Comparison of ENCODE assay signal across 18 cellular contexts in genomic region chr12:124448241-124448954, GRCh38.
A peak's percentile ranks its signal among the peaks of the same experiment; 100 is the strongest.
DNase-seq lines count a peak whose midpoint lies in the region; ATAC-seq and TF ChIP-seq lines count a peak whose summit lies in the region.
"Had no signal": no experiment of that assay in that cellular context is flagged by ENCODE, and none has a peak within 500 bp of the region (broad histone marks: within the 10 kb centered on the region; RNA-seq: fewer than 3 reads in every experiment).

No MANE protein-coding gene starts in this region.

- peaks cover 46% of the 10 kb centered on the region for H3K36me3 Mint-ChIP-seq in Caco-2 (ENCODE audit: insufficient read depth, unreplicated experiment)
- no peaks in the 10 kb centered on the region for H3K36me3 Mint-ChIP-seq in glutamatergic neuron (ENCODE audit: unreplicated experiment)
- peaks cover 26% of the 10 kb centered on the region for H3K36me3 Mint-ChIP-seq in osteocyte (ENCODE audit: unreplicated experiment)

- H3K27ac Mint-ChIP-seq in Caco-2 (ENCODE audit: unreplicated experiment) (peak overlapping the region; percentile 46), glutamatergic neuron (ENCODE audit: unreplicated experiment) (peak overlapping the region; percentile 74), osteocyte (ENCODE audit: unreplicated experiment) (peak overlapping the region; percentile 7)

- BruUV-seq in Caco-2 (replicated peaks; lab: Mats Ljungman, UMichigan) = no TSS peak

- no peak for ATAC-seq in HG03378 (IDR thresholded peaks at IDR 0.05; ENCODE audit: unreplicated experiment)
- ATAC-seq: HepG2 had no signal

- no peaks in the 10 kb centered on the region for H3K9me3 Mint-ChIP-seq in Caco-2 (ENCODE audit: unreplicated experiment)
- H3K9me3 Mint-ChIP-seq in glutamatergic neuron (ENCODE audit: unreplicated experiment) = peaks cover 30% of the 10 kb centered on the region
- H3K9me3 Mint-ChIP-seq in osteocyte (ENCODE audit: unreplicated experiment) = no peaks in the 10 kb centered on the region

- no peak overlapping the region for H3K56ac ChIP-seq in mesendoderm (ENCODE audit: low read length)

- H3K36me3 ChIP-seq in BLaER1 treated with 17β-estradiol and CSF1 and Interleukin-3, amounts not matched to agents 10 nM and 100 nM = peaks cover 24 to 80% (median 57%) of the 10 kb centered on the region in 11 experiments
- H3K36me3 ChIP-seq in Caco-2 (ENCODE audit: control insufficient read depth, insufficient read depth, low read length) (no peaks in the 10 kb centered on the region; the same call in 1 of the 2 replicates), mesendoderm (ENCODE audit: control insufficient read depth, insufficient read depth, low read length) (no peaks in the 10 kb centered on the region)

- H3K27me3 ChIP-seq in BLaER1 treated with 17β-estradiol and CSF1 and Interleukin-3, amounts not matched to agents 10 nM and 100 nM = no peaks in the 10 kb centered on the region; a peak in 1 of 22 replicates
- H3K27me3 ChIP-seq in Caco-2 (replicated peaks; ENCODE audit: control insufficient read depth, insufficient read depth, low read length) (no peaks in the 10 kb centered on the region), mesendoderm (ENCODE audit: insufficient read depth, low read length, poor library complexity) (no peaks in the 10 kb centered on the region)

- no peak overlapping the region for H4K8ac ChIP-seq in mesendoderm (ENCODE audit: low read depth, low read length)

- H3K79me1 ChIP-seq in mesendoderm (ENCODE audit: low read length) = peaks cover 4% of the 10 kb centered on the region

- CTCF ChIA-PET in Caco-2 (lab: Charles Lee) = interaction anchor here (0.6 kb wide), 1 partner anchor 228 kb away, joined by 3 read pairs; no protein-coding TSS in a partner anchor

- no peak overlapping the region for H4K5ac ChIP-seq in mesendoderm (ENCODE audit: low read length)

- H3K4me2 ChIP-seq in BLaER1 treated with 17β-estradiol and CSF1 and Interleukin-3, amounts not matched to agents 10 nM and 100 nM = peak overlapping the region in 6 of 11 experiments; percentile 95 to 100 (median 99); a peak in 9 of 22 replicates
- no peak overlapping the region for H3K4me2 ChIP-seq in mesendoderm (ENCODE audit: low read length)
- H3K4me2 ChIP-seq: KMS-11 had no signal

- peaks cover 50 to 88% (median 68%) of the 10 kb centered on the region in 10 experiments for H3K4me1 ChIP-seq in BLaER1 treated with 17β-estradiol and CSF1 and Interleukin-3, amounts not matched to agents 10 nM and 100 nM
- H3K4me1 ChIP-seq in Caco-2 = no peaks in the 10 kb centered on the region
- no peaks in the 10 kb centered on the region for H3K4me1 ChIP-seq in mesendoderm (ENCODE audit: control insufficient read depth, low read depth, low read length)

- no peak overlapping the region for H2BK120ac ChIP-seq in mesendoderm (ENCODE audit: low read depth, low read length)

- H3K9ac ChIP-seq in BLaER1 treated with 17β-estradiol and CSF1 and Interleukin-3, amounts not matched to agents 10 nM and 100 nM = peak overlapping the region in 1 of 11 experiments; percentile 61; a peak in 1 of 22 replicates
- H3K9ac ChIP-seq in mesendoderm (ENCODE audit: low read length) = no peak overlapping the region
- H3K9ac ChIP-seq: KMS-11 had no signal

- no peak overlapping the region for H2AK5ac ChIP-seq in mesendoderm (ENCODE audit: low read length)

- no peak overlapping the region for H3K4ac ChIP-seq in mesendoderm (ENCODE audit: low read depth, low read length)

- H2BK15ac ChIP-seq in mesendoderm (replicated peaks; ENCODE audit: low read depth) = no peak overlapping the region

- H4K20me1 ChIP-seq in BLaER1 treated with 17β-estradiol and CSF1 and Interleukin-3, amounts not matched to agents 10 nM and 100 nM = peaks cover 66 to 100% (median 88%) of the 10 kb centered on the region in 11 experiments

- no peaks in the 10 kb centered on the region for H3K9me3 ChIP-seq in BLaER1 treated with 17β-estradiol and CSF1 and Interleukin-3, amounts not matched to agents 10 nM and 100 nM (replicated peaks in 1 of 11)
- H3K9me3 ChIP-seq in Caco-2 = no peaks in the 10 kb centered on the region

- no CpG with 5 or more reads among the region's 23 CpGs for WGBS in mesendoderm (ENCODE audit: extremely low coverage, insufficient coverage, low lambda C conversion rate)

- no peak overlapping the region for H3K4me3 ChIP-seq in BLaER1 treated with 17β-estradiol and CSF1 and Interleukin-3, amounts not matched to agents 10 nM and 100 nM
- H3K4me3 ChIP-seq in Caco-2 (ENCODE audit: low read depth, low read length) (no peak overlapping the region), mesendoderm (ENCODE audit: low read length) (no peak overlapping the region)

- H3K4me3 Mint-ChIP-seq in Caco-2 (ENCODE audit: unreplicated experiment) (no peak overlapping the region), glutamatergic neuron (ENCODE audit: unreplicated experiment) (no peak overlapping the region), osteocyte (ENCODE audit: unreplicated experiment) (no peak overlapping the region)
- H3K4me3 Mint-ChIP-seq: CD4-positive, alpha-beta memory T cell had no signal

- no peaks in the 10 kb centered on the region for H3K27me3 Mint-ChIP-seq in Caco-2 (ENCODE audit: insufficient read depth, unreplicated experiment)
- H3K27me3 Mint-ChIP-seq in glutamatergic neuron (ENCODE audit: unreplicated experiment) = peaks cover 21% of the 10 kb centered on the region
- no peaks in the 10 kb centered on the region for H3K27me3 Mint-ChIP-seq in osteocyte (ENCODE audit: unreplicated experiment)
- H3K27me3 Mint-ChIP-seq: CD4-positive, alpha-beta memory T cell had no signal

- DNase-seq in Caco-2 = no peak
- no peak for DNase-seq in glutamatergic neuron
- no peak for DNase-seq in osteocyte (ENCODE audit: extremely low spot score, unreplicated experiment)
- no peak for DNase-seq in islet precursor cell
- DNase-seq in mesendoderm = no peak
- no peak for DNase-seq in NCI-H2227 (lab: John Stamatoyannopoulos, UW; ENCODE audit: unreplicated experiment)
- DNase-seq: CD4-positive, alpha-beta memory T cell; DMS79 treated with DMSO at 0.1 percent for 48 hours; NCI-H1436; NCI-H2029; NCI-H2171; NCI-H446 treated with DMSO at 0.1 percent for 48 hours; OCI-M1; RPMI8226 had no signal

- no peak for TF ChIP-seq CTCF in Caco-2 (IDR thresholded peaks at IDR 0.05; ENCODE audit: insufficient read depth in 1 of 2, low read depth in 1 of 2, low read length in 1 of 2, severe bottlenecking in 1 of 2, unreplicated experiment in 1 of 2)
- TF ChIP-seq CTCF in glutamatergic neuron (IDR thresholded peaks at IDR 0.05; ENCODE audit: partially characterized antibody, unreplicated experiment) = no peak
- no peak for TF ChIP-seq CTCF in osteocyte (IDR thresholded peaks at IDR 0.05)

- no peak overlapping the region for H3K23ac ChIP-seq in mesendoderm (ENCODE audit: low read length)

- H3K18ac ChIP-seq in mesendoderm (ENCODE audit: low read length) = no peak overlapping the region

- no peak overlapping the region for H2BK5ac ChIP-seq in mesendoderm (ENCODE audit: low read length)

- intact Hi-C loops in Caco-2 (cut with micrococcal nuclease; ENCODE audit: unreplicated experiment) = no loop called here

- H3K4me1 Mint-ChIP-seq in Caco-2 (ENCODE audit: low read depth, unreplicated experiment) (no peaks in the 10 kb centered on the region), glutamatergic neuron (ENCODE audit: low read depth, unreplicated experiment) (peaks cover 45% of the 10 kb centered on the region), osteocyte (ENCODE audit: unreplicated experiment) (peaks cover 11% of the 10 kb centered on the region)

- no peak overlapping the region; a peak in 1 of 22 replicates for H3K27ac ChIP-seq in BLaER1 treated with 17β-estradiol and CSF1 and Interleukin-3, amounts not matched to agents 10 nM and 100 nM
- no peak overlapping the region for H3K27ac ChIP-seq in mesendoderm (ENCODE audit: low read depth, low read length)
- H3K27ac ChIP-seq: KMS-11 had no signal

- no peaks in the 10 kb centered on the region for H3K79me2 ChIP-seq in mesendoderm (ENCODE audit: control insufficient read depth, insufficient read depth, low read length)

- POLR2A ChIA-PET in Caco-2 (lab: Charles Lee) = no interaction called here

Comparison
In these comparisons a context has a peak if more than half of its experiments do, and no peak if none do; other contexts are left out.
1. H3K27ac Mint-ChIP-seq: peak in every context shown above with its lines; median percentile 74 in glutamatergic neuron; 46 in Caco-2; 7 in osteocyte.